ENCODE assay signal across 8 cellular contexts in genomic region chr2:169363570-169364150, GRCh38. TPM values are rescaled to one million over a fixed set of nuclear protein-coding genes. Genes with fewer than 3 reads are reported as not detected.
DNase-seq lines count a peak whose midpoint lies in the region; ATAC-seq and TF ChIP-seq lines count a peak whose summit lies in the region.

No MANE protein-coding gene starts in this region.

- peak overlapping the region; percentile 96 for H3K4me2 ChIP-seq in Loucy (ENCODE audit: low read depth, low read length, poor library complexity, severe bottlenecking)

- TF ChIP-seq CTCF in Loucy (conservative IDR thresholded peaks at IDR 0.05; ENCODE audit: low read length) = peak; percentile 15; the same call in 1 of the 2 replicates
- no peak for TF ChIP-seq CTCF in foreskin keratinocyte (conservative IDR thresholded peaks at IDR 0.05)

- DNase-seq in activated CD8-positive, alpha-beta memory T cell treated with anti-CD3 and anti-CD28 coated beads, Interleukin-2, amount 50 U/mL, for 48 hours = peak; percentile 77
- DNase-seq in foreskin keratinocyte = no peak
- DNase-seq in occipital lobe (lab: John Stamatoyannopoulos, UW) = peak; percentile 12
- DNase-seq in aorta = peak; percentile 50 to 78
- no peak for DNase-seq in cerebellum (ENCODE audit: low spot score)

- H3K9ac ChIP-seq in Loucy (ENCODE audit: low read depth, low read length, poor library complexity, severe bottlenecking) = peak overlapping the region; percentile 71

- no peak overlapping the region for H3K27ac ChIP-seq in ACC112 (ENCODE audit: low read depth, low read length)
- no peak overlapping the region for H3K27ac ChIP-seq in foreskin keratinocyte
- H3K27ac ChIP-seq in aorta (ENCODE audit: low read depth in 1 of 2, low read length in 2 of 2) = no peak overlapping the region

- no peaks in the 10 kb centered on the region for H3F3A ChIP-seq in Loucy (ENCODE audit: low read depth)

- peak overlapping the region; percentile 68 for H3K4me3 ChIP-seq in ACC112 (ENCODE audit: low read depth, low read length)
- H3K4me3 ChIP-seq in Loucy (ENCODE audit: low read length, poor library complexity, severe bottlenecking) = peak overlapping the region; percentile 83
- peak overlapping the region; percentile 23 to 67 for H3K4me3 ChIP-seq in aorta (ENCODE audit: low read length in 2 of 2)

- 1% methylated on average over 25 to 26 of the region's 26 CpGs for WGBS in aorta, 2 donors

- H2AFZ ChIP-seq in ACC112 (ENCODE audit: low read length, unreplicated experiment) = peak overlapping the region; percentile 47
- peak overlapping the region; percentile 99 for H2AFZ ChIP-seq in Loucy (ENCODE audit: low read length)

- H4K20me1 ChIP-seq in Loucy (ENCODE audit: insufficient read depth, low read length, poor library complexity, severe bottlenecking) = no peaks in the 10 kb centered on the region

- H3K36me3 ChIP-seq in ACC112 (ENCODE audit: insufficient read depth, low read length) (no peaks in the 10 kb centered on the region), Loucy (ENCODE audit: insufficient read depth, low read length) (no peaks in the 10 kb centered on the region), aorta (ENCODE audit: control insufficient read depth in 1 of 2, insufficient read depth in 2 of 2, low read length in 1 of 2) (no peaks in the 10 kb centered on the region)

- H3K27me3 ChIP-seq in ACC112 (ENCODE audit: insufficient read depth, low read length) (peaks cover 74% of the 10 kb centered on the region), Loucy (ENCODE audit: insufficient read depth, low read length, poor library complexity, severe bottlenecking) (peaks cover 9% of the 10 kb centered on the region), foreskin keratinocyte (peaks cover 84% of the 10 kb centered on the region), aorta (ENCODE audit: control insufficient read depth in 1 of 2, insufficient read depth in 2 of 2, low read length in 1 of 2) (no peaks in the 10 kb centered on the region)

- intact Hi-C loops in aorta (cut with DNase I) = no loop called here

- H3K79me2 ChIP-seq in ACC112 (ENCODE audit: control insufficient read depth, insufficient read depth, low read length, unreplicated experiment) (no peaks in the 10 kb centered on the region), Loucy (ENCODE audit: insufficient read depth, low read length) (no peaks in the 10 kb centered on the region)

- no peaks in the 10 kb centered on the region for H3K9me3 ChIP-seq in Loucy (ENCODE audit: insufficient read depth, low read depth, low read length)
- no peaks in the 10 kb centered on the region for H3K9me3 ChIP-seq in aorta (ENCODE audit: control insufficient read depth, low read length)

- ATAC-seq in GM18511 (IDR thresholded peaks at IDR 0.05; ENCODE audit: unreplicated experiment) (peak; percentile 43), foreskin keratinocyte (peak; percentile 42), aorta (ENCODE audit: low FRiP score) (peak; percentile 51)

- no peaks in the 10 kb centered on the region for H3K9me2 ChIP-seq in Loucy (replicated peaks; ENCODE audit: low read depth, low read length)

- H3K4me1 ChIP-seq in ACC112 (ENCODE audit: control insufficient read depth, insufficient read depth, low read length, unreplicated experiment) (peaks cover 14% of the 10 kb centered on the region), Loucy (ENCODE audit: insufficient read depth, low read length, poor library complexity, severe bottlenecking) (peaks cover 15% of the 10 kb centered on the region), foreskin keratinocyte (no peaks in the 10 kb centered on the region), aorta (ENCODE audit: control insufficient read depth in 1 of 2, insufficient read depth in 2 of 2, low read length in 2 of 2) (no peaks in the 10 kb centered on the region)

RNA-seq across cellular contexts. Expression of gene LRP2, which starts 1.3 kb away (rescaled TPM):
- not detected in 2 replicates for total RNA-seq in foreskin keratinocyte
- not detected in 2 replicates for polyA plus RNA-seq in foreskin keratinocyte
- 0.16 TPM for total RNA-seq in occipital lobe
- under 1 TPM in 1 of 2 donors, not detected in 1; 0.09 TPM for total RNA-seq in aorta
- not detected for polyA plus RNA-seq in aorta
- total RNA-seq in cerebellum = 22.0 TPM

Comparison
In these comparisons a context has a peak if more than half of its experiments do, and no peak if none do; other contexts are left out.
1. DNase-seq: peak in activated CD8-positive, alpha-beta memory T cell treated with anti-CD3 and anti-CD28 coated beads, Interleukin-2, amount 50 U/mL, for 48 hours (single experiment), occipital lobe (single experiment) and aorta (2 of 2); none in foreskin keratinocyte (0 of 2) and cerebellum (single experiment).
2. RNA of gene LRP2, which starts 1.3 kb away (total RNA-seq): 22.0 TPM in cerebellum (single experiment); 0.16 TPM in occipital lobe (single experiment), 0.09 TPM in aorta and not detected in foreskin keratinocyte; every median in the first group is over 10 times any median in the second.
3. Peak in every context shown above with its lines, with median percentiles within 50 percentile points of each other: H3K4me3 ChIP-seq and ATAC-seq.